In the genomic region with DNA sequence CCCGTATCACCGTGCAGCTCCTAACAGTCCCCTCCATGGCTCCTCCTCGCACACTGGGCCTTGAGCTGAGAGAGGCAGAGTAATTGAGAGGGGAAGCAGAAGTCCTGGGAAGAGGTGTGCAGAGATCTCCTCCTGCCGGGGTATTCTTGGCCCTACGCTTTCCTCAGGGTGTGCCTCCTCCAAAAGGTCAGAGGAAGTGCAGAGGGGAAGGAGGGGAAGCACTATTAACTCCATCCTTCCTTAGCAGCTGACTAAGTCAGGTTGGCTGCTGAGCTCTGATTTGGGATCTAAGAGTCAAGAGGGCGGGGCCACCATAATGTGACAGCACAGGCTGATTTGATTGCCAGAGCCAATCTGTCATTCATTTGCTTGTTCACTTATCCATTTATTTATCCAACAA, we compare ENCODE assay signal across 9 cellular contexts. TPM values are rescaled to one million over a fixed set of nuclear protein-coding genes. Genes with fewer than 3 reads are reported as not detected.
A peak's percentile ranks its signal among the peaks of the same experiment; 100 is the strongest.
DNase-seq lines count a peak whose midpoint lies in the region; ATAC-seq and TF ChIP-seq lines count a peak whose summit lies in the region.
"Had no signal": no experiment of that assay in that cellular context is flagged by ENCODE, and none has a peak within 500 bp of the region (broad histone marks: within the 10 kb centered on the region; RNA-seq: fewer than 3 reads in every experiment).

No MANE protein-coding gene starts in this region.

- H3K4me1 ChIP-seq in right lobe of liver (no peaks in the 10 kb centered on the region), SJCRH30 (no peaks in the 10 kb centered on the region)

- H3K9me3 Mint-ChIP-seq in activated CD8-positive, alpha-beta T cell treated with anti-CD3 and anti-CD28 coated beads, Interleukin-2, amount 10 ng/mL, durations not matched to agents 7 days and 5 days (ENCODE audit: insufficient read depth): no peaks in the 10 kb centered on the region

- H3K4me3 ChIP-seq in MG63: no peak overlapping the region
- H3K4me3 ChIP-seq in right lobe of liver: no peak overlapping the region
- no peak overlapping the region for H3K4me3 ChIP-seq in SJCRH30

- intact Hi-C loops in right lobe of liver (cut with DNase I): no loop called here

- H3K36me3 ChIP-seq in MG63: peaks cover 81% of the 10 kb centered on the region
- H3K36me3 ChIP-seq in right lobe of liver: no peaks in the 10 kb centered on the region
- H3K36me3 ChIP-seq in SJCRH30: no peaks in the 10 kb centered on the region

- H3K36me3 Mint-ChIP-seq in activated CD8-positive, alpha-beta T cell treated with anti-CD3 and anti-CD28 coated beads, Interleukin-2, amount 10 ng/mL, durations not matched to agents 7 days and 5 days (ENCODE audit: low read depth): peaks cover 70% of the 10 kb centered on the region

- no peak for ATAC-seq in activated CD8-positive, alpha-beta T cell treated with anti-CD3 and anti-CD28 coated beads, Interleukin-2, amount 10 ng/mL, durations not matched to agents 7 days and 5 days
- peak; percentile 56 to 69 (median 64) for ATAC-seq in right lobe of liver
- ATAC-seq in GM18502 (IDR thresholded peaks at IDR 0.05; ENCODE audit: poor library complexity, unreplicated experiment): no peak
- no peak for ATAC-seq in HG03039 (IDR thresholded peaks at IDR 0.05; ENCODE audit: unreplicated experiment)

- no peak for TF ChIP-seq POLR2A in right lobe of liver (IDR thresholded peaks at IDR 0.05)

- no peak for DNase-seq in AG09319 (ENCODE audit: extremely low read depth, low read depth)
- peak; percentile 38 for DNase-seq in MG63
- DNase-seq in activated CD8-positive, alpha-beta T cell treated with anti-CD3 and anti-CD28 coated beads, Interleukin-2, amount 10 ng/mL, durations not matched to agents 7 days and 5 days: no peak
- DNase-seq in right lobe of liver: no peak
- DNase-seq in SJCRH30: no peak
- DNase-seq in dedifferentiated amniotic fluid mesenchymal stem cell (ENCODE audit: extremely low spot score): no peak
- DNase-seq: stimulated activated CD4-positive, alpha-beta T cell treated with anti-CD3 and anti-CD28 coated beads, Interleukin-2, amount 100 ng/mL, for 48 hours had no signal

- no peak overlapping the region for H3K27ac ChIP-seq in right lobe of liver
- no peak overlapping the region for H3K27ac ChIP-seq in SJCRH30

- peaks cover 41% of the 10 kb centered on the region for H3K4me1 Mint-ChIP-seq in activated CD8-positive, alpha-beta T cell treated with anti-CD3 and anti-CD28 coated beads, Interleukin-2, amount 10 ng/mL, durations not matched to agents 7 days and 5 days (ENCODE audit: low read depth)

- H3K9me3 ChIP-seq in MG63 (no peaks in the 10 kb centered on the region), right lobe of liver (no peaks in the 10 kb centered on the region), SJCRH30 (replicated peaks) (no peaks in the 10 kb centered on the region)

- H3K27ac Mint-ChIP-seq in activated CD8-positive, alpha-beta T cell treated with anti-CD3 and anti-CD28 coated beads, Interleukin-2, amount 10 ng/mL, durations not matched to agents 7 days and 5 days: peak overlapping the region; percentile 12

- H3K27me3 ChIP-seq in MG63: no peaks in the 10 kb centered on the region
- no peaks in the 10 kb centered on the region for H3K27me3 ChIP-seq in right lobe of liver
- H3K27me3 ChIP-seq in SJCRH30: no peaks in the 10 kb centered on the region

- no peaks in the 10 kb centered on the region for H3K27me3 Mint-ChIP-seq in activated CD8-positive, alpha-beta T cell treated with anti-CD3 and anti-CD28 coated beads, Interleukin-2, amount 10 ng/mL, durations not matched to agents 7 days and 5 days (ENCODE audit: low read depth)

- 58% methylated on average over 5 of the region's 6 CpGs for whole genome bisulfite sequencing in right lobe of liver (ENCODE audit: insufficient coverage, low coverage, low lambda C conversion rate, missing lambda C conversion rate)

- CTCF ChIA-PET in activated CD8-positive, alpha-beta T cell treated with anti-CD3 and anti-CD28 coated beads, Interleukin-2, amount 10 ng/mL, durations not matched to agents 7 days and 5 days (lab: Charles Lee): interaction anchor here (1.6 to 1.8 kb wide), 2 partner anchors 12 to 63 kb away, joined by 4 to 6 read pairs; a partner anchor contains a TSS

- TF ChIP-seq CTCF in AG09319 (IDR thresholded peaks at IDR 0.05; ENCODE audit: low read depth, low read length) (peak; percentile 9), right lobe of liver (IDR thresholded peaks at IDR 0.05) (no peak)

- POLR2A ChIA-PET in activated CD8-positive, alpha-beta T cell treated with anti-CD3 and anti-CD28 coated beads, Interleukin-2, amount 10 ng/mL, durations not matched to agents 7 days and 5 days (lab: Charles Lee): interaction anchor here (0.5 kb wide), 1 partner anchor 15 kb away, joined by 3 read pairs; no protein-coding TSS in a partner anchor

- H3K4me3 Mint-ChIP-seq in activated CD8-positive, alpha-beta T cell treated with anti-CD3 and anti-CD28 coated beads, Interleukin-2, amount 10 ng/mL, durations not matched to agents 7 days and 5 days: no peak overlapping the region

RNA-seq across cellular contexts. Expression of a gene that starts 12.3 kb away (rescaled TPM):
- 37.6 and 43.6 TPM in 2 replicates for total RNA-seq in MG63 (2014; rRNA removed; shearing (Covaris generic); ENCODE audit: low replicate concordance)
- total RNA-seq in activated CD8-positive, alpha-beta T cell treated with anti-CD3 and anti-CD28 coated beads, Interleukin-2, amount 10 ng/mL, durations not matched to agents 7 days and 5 days: 10 to 100 TPM; 65.0 to 65.1 TPM
- total RNA-seq in right lobe of liver: 10 to 100 TPM in 4 of 6 experiments, 1 to 10 TPM in 2; 8.7 to 59.3 (median 23.3) TPM
- 42.5 and 44.4 TPM in 2 replicates for total RNA-seq in SJCRH30 (2014; rRNA removed; shearing (Covaris generic))

Comparison
In these comparisons a context has a peak if more than half of its experiments do, and no peak if none do; other contexts are left out.
1. ATAC-seq: peak in right lobe of liver (4 of 4); none in activated CD8-positive, alpha-beta T cell treated with anti-CD3 and anti-CD28 coated beads, Interleukin-2, amount 10 ng/mL, durations not matched to agents 7 days and 5 days (single experiment), GM18502 (single experiment) and HG03039 (single experiment).